In genomic region chr19:33241530-33242101, GRCh38 we compare ENCODE assay signal across 8 cellular contexts. TPM values are rescaled to one million over a fixed set of nuclear protein-coding genes. Genes with fewer than 3 reads are reported as not detected.
DNase-seq lines count a peak whose midpoint lies in the region; ATAC-seq, FAIRE-seq and TF ChIP-seq lines count a peak whose summit lies in the region.

No MANE protein-coding gene starts in this region.

- DNase-seq in GM12864 (ENCODE audit: low read depth) (no peak), OCI-M1 (lab: John Stamatoyannopoulos, UW) (peak; percentile 47), endothelial cell (ENCODE audit: low spot score) (no peak), pancreas (peak in 3 of 6 donors; percentile 16 to 82 (median 42)), middle frontal gyrus (ENCODE audit: extremely low spot score, low spot score) (no peak)
- no peak for DNase-seq in T-helper 2 cell treated with Interferon-gamma antibody and Interleukin-4, amounts not matched to agents 5 μg/mL and 100 μg/mL, for 36 hours (ENCODE audit: low spot score)

- H3K27me3 ChIP-seq in pancreas, result no peaks in the 10 kb centered on the region

- no peaks in the 10 kb centered on the region for H3K36me3 ChIP-seq in pancreas

- H3K4me3 ChIP-seq in GM12864 (ENCODE audit: low read depth, low read length) (no peak overlapping the region), pancreas (no peak overlapping the region)

- no peaks in the 10 kb centered on the region for H3K36me3 Mint-ChIP-seq in endothelial cell (ENCODE audit: low read depth, unreplicated experiment)
- H3K36me3 Mint-ChIP-seq in T-helper 2 cell treated with Interferon-gamma antibody and Interleukin-4, amounts not matched to agents 5 μg/mL and 100 μg/mL, for 36 hours (ENCODE audit: low read depth), result no peaks in the 10 kb centered on the region

- H3K27ac ChIP-seq in pancreas, result no peak overlapping the region

- peak; percentile 61 to 84 (median 76) for ATAC-seq in pancreas
- no peak for ATAC-seq in HG02981 (IDR thresholded peaks at IDR 0.05; ENCODE audit: unreplicated experiment)
- no peak for ATAC-seq in GM18517 (IDR thresholded peaks at IDR 0.05; ENCODE audit: unreplicated experiment)

- WGBS in pancreas, 2 donors, result 9 to 12% methylated on average over 11 to 22 of the region's 22 CpGs

- no peak for FAIRE-seq in pancreas (lab: Jason Lieb, UNC)

- intact Hi-C loops in pancreas (cut with DNase I), result loop anchor here (2.0 to 10.0 kb wide), 4 partner anchors 163 to 533 kb away; no protein-coding TSS in a partner anchor

- no peaks in the 10 kb centered on the region for H3K4me1 ChIP-seq in pancreas

- TF ChIP-seq CTCF in GM12864 (IDR thresholded peaks at IDR 0.05; ENCODE audit: low read depth, low read length, missing control alignments) (peak; percentile 59), endothelial cell (IDR thresholded peaks at IDR 0.05; ENCODE audit: unreplicated experiment) (peak; percentile 25), pancreas (IDR thresholded peaks at IDR 0.05) (peak; percentile 39 to 90 (median 71))

- H3K9me3 ChIP-seq in pancreas, result no peaks in the 10 kb centered on the region

- H3K27ac Mint-ChIP-seq in endothelial cell (ENCODE audit: unreplicated experiment), result no peak overlapping the region
- no peak overlapping the region for H3K27ac Mint-ChIP-seq in T-helper 2 cell treated with Interferon-gamma antibody and Interleukin-4, amounts not matched to agents 5 μg/mL and 100 μg/mL, for 36 hours

- H3K27me3 Mint-ChIP-seq in endothelial cell (ENCODE audit: unreplicated experiment), result peaks cover 10% of the 10 kb centered on the region
- no peaks in the 10 kb centered on the region for H3K27me3 Mint-ChIP-seq in T-helper 2 cell treated with Interferon-gamma antibody and Interleukin-4, amounts not matched to agents 5 μg/mL and 100 μg/mL, for 36 hours (ENCODE audit: low read depth)

- H3K9me3 Mint-ChIP-seq in endothelial cell (ENCODE audit: unreplicated experiment), result no peaks in the 10 kb centered on the region
- H3K9me3 Mint-ChIP-seq in T-helper 2 cell treated with Interferon-gamma antibody and Interleukin-4, amounts not matched to agents 5 μg/mL and 100 μg/mL, for 36 hours, result no peaks in the 10 kb centered on the region

- H3K4me3 Mint-ChIP-seq in endothelial cell (ENCODE audit: unreplicated experiment), result no peak overlapping the region
- no peak overlapping the region for H3K4me3 Mint-ChIP-seq in T-helper 2 cell treated with Interferon-gamma antibody and Interleukin-4, amounts not matched to agents 5 μg/mL and 100 μg/mL, for 36 hours

- no peaks in the 10 kb centered on the region for H3K4me1 Mint-ChIP-seq in endothelial cell (ENCODE audit: unreplicated experiment)
- H3K4me1 Mint-ChIP-seq in T-helper 2 cell treated with Interferon-gamma antibody and Interleukin-4, amounts not matched to agents 5 μg/mL and 100 μg/mL, for 36 hours (ENCODE audit: low read depth), result no peaks in the 10 kb centered on the region

RNA-seq across cellular contexts. Expression of gene SLC7A10, which starts 16.0 kb away (rescaled TPM):
- total RNA-seq in endothelial cell (ENCODE audit: unreplicated experiment), result 4.4 TPM
- total RNA-seq in pancreas, result under 1 TPM in 1 of 6 donors, not detected in 5; 0.38 TPM
- polyA plus RNA-seq in pancreas, result 1 to 10 TPM in 1 of 2 donors, under 1 TPM in 1; 0.28 to 1.3 TPM

RNA-seq across cellular contexts. Expression of gene LRP3, which starts 47.5 kb away (rescaled TPM):
- total RNA-seq in endothelial cell (ENCODE audit: unreplicated experiment) (5.4 TPM), pancreas (10 to 100 TPM in 5 of 6 donors, 1 to 10 TPM in 1; 7.2 to 21.0 (median 13.2) TPM)
- polyA plus RNA-seq in pancreas, result 10 to 100 TPM in 1 of 2 donors, 1 to 10 TPM in 1; 9.2 to 18.9 TPM

Comparison
In these comparisons a context has a peak if more than half of its experiments do, and no peak if none do; other contexts are left out.
1. ATAC-seq: peak in pancreas (4 of 4); none in HG02981 (single experiment) and GM18517 (single experiment).
2. Peak in every context shown above with its lines, with median percentiles within 50 percentile points of each other: CTCF ChIP-seq.